In genomic region chr4:152851226-152851625, GRCh38 we compare ENCODE assay signal across 1 cellular context.
TF ChIP-seq lines count a peak whose summit lies in the region.

No MANE protein-coding gene starts in this region.

TF ChIP-seq in H1, 55 proteins besides CTCF, POLR2A, EP300 and RAD21:
- TF ChIP-seq RBBP5 (IDR thresholded peaks at IDR 0.05; ENCODE audit: borderline replicate concordance, low read depth, low read length) (no peak), KDM1A (IDR thresholded peaks at IDR 0.05; ENCODE audit: borderline replicate concordance, low read length) (no peak), NANOG (IDR thresholded peaks at IDR 0.05; ENCODE audit: insufficient read depth, low read depth, low read length, poor library complexity, severe bottlenecking) (no peak)
